Comparison of ENCODE assay signal across 14 cellular contexts in genomic region chr7:11193888-11194287, GRCh38.
DNase-seq lines count a peak whose midpoint lies in the region; ATAC-seq and TF ChIP-seq lines count a peak whose summit lies in the region.
"Had no signal": no experiment of that assay in that cellular context is flagged by ENCODE, and none has a peak within 500 bp of the region (broad histone marks: within the 10 kb centered on the region; RNA-seq: fewer than 3 reads in every experiment).

No MANE protein-coding gene starts in this region.

- H3K4me1 ChIP-seq in NT2/D1 (ENCODE audit: insufficient read depth, insufficient read length) (no peaks in the 10 kb centered on the region), left lung (peaks cover 0 to 3% of the 10 kb centered on the region in 2 donors), smooth muscle cell (ENCODE audit: low read depth) (peaks cover 34% of the 10 kb centered on the region)

- peak overlapping the region; percentile 57 for H3K9ac ChIP-seq in NT2/D1 (ENCODE audit: insufficient read length, low read depth)
- H3K9ac ChIP-seq in smooth muscle cell (ENCODE audit: low read depth) = no peak overlapping the region

- TF ChIP-seq CTCF in left lung (IDR thresholded peaks at IDR 0.05) = no peak
- no peak for TF ChIP-seq CTCF in smooth muscle cell (IDR thresholded peaks at IDR 0.05; ENCODE audit: borderline replicate concordance, insufficient read depth, poor library complexity, severe bottlenecking)

- WGBS in smooth muscle cell (ENCODE audit: low lambda C conversion rate) = 81% methylated on average over 2 of the region's 2 CpGs

- peak; percentile 78 for DNase-seq in NCI-H510A treated with DMSO at 0.1 percent for 48 hours (lab: John Stamatoyannopoulos, UW)
- DNase-seq in NCI-H510A (lab: John Stamatoyannopoulos, UW) = no peak
- DNase-seq in NT2/D1 (ENCODE audit: low read depth, low spot score) = no peak
- DNase-seq in left lung = no peak
- DNase-seq in smooth muscle cell (lab: John Stamatoyannopoulos, UW; ENCODE audit: unreplicated experiment) = no peak
- no peak for DNase-seq in NCI-H1105 treated with DMSO at 0.1 percent for 48 hours (lab: John Stamatoyannopoulos, UW)
- DNase-seq in DMS114 treated with DMSO at 0.1 percent for 48 hours (lab: John Stamatoyannopoulos, UW; ENCODE audit: unreplicated experiment) = no peak
- DNase-seq: activated B cell treated with CpG ODN at 0.5 μM for 24 hours; activated T-cell treated with anti-CD3 and anti-CD28 coated beads, Interleukin-2, amount 50 U/mL, for 1 hour; amniotic stem cell; NCI-H1048; stimulated activated CD4-positive, alpha-beta T cell treated with anti-CD3 and anti-CD28 coated beads, Interleukin-15, amount 100 ng/mL, for 24 hours had no signal

- no peaks in the 10 kb centered on the region for H3F3A ChIP-seq in smooth muscle cell (ENCODE audit: low read depth)

- H3K4me3 ChIP-seq in NT2/D1 (ENCODE audit: insufficient read length, low read depth) (no peak overlapping the region), left lung (no peak overlapping the region), smooth muscle cell (peak overlapping the region; percentile 42)
- H3K4me3 ChIP-seq: GM12878 had no signal

- H3K27ac ChIP-seq in left lung = peak overlapping the region; percentile 13 to 56
- H3K27ac ChIP-seq in smooth muscle cell (ENCODE audit: low read depth) = no peak overlapping the region

- no peaks in the 10 kb centered on the region for H4K20me1 ChIP-seq in smooth muscle cell (ENCODE audit: low read depth)

- ATAC-seq in left lung (peak; percentile 66), GM21737 (IDR thresholded peaks at IDR 0.05; ENCODE audit: unreplicated experiment) (no peak)
- ATAC-seq: GM12878 had no signal

- intact Hi-C loops in left lung (cut with DNase I) = no loop called here

- H2AFZ ChIP-seq in smooth muscle cell (ENCODE audit: low read depth) = peak overlapping the region; percentile 94

- H3K36me3 ChIP-seq in NT2/D1 (ENCODE audit: insufficient read depth, insufficient read length, low read length) (no peaks in the 10 kb centered on the region), left lung (no peaks in the 10 kb centered on the region), smooth muscle cell (ENCODE audit: low read depth) (no peaks in the 10 kb centered on the region)

- H3K27me3 ChIP-seq in NT2/D1 (ENCODE audit: insufficient read depth, insufficient read length) = no peaks in the 10 kb centered on the region
- no peaks in the 10 kb centered on the region for H3K27me3 ChIP-seq in left lung
- no peaks in the 10 kb centered on the region for H3K27me3 ChIP-seq in smooth muscle cell (ENCODE audit: low read depth)

- peak overlapping the region; percentile 84 for H3K4me2 ChIP-seq in smooth muscle cell

- H3K79me2 ChIP-seq in smooth muscle cell (ENCODE audit: low read depth) = no peaks in the 10 kb centered on the region

- peaks cover 1% of the 10 kb centered on the region; the same call in 1 of the 2 replicates for H3K9me3 ChIP-seq in NT2/D1 (ENCODE audit: insufficient read depth, low read length)
- H3K9me3 ChIP-seq in left lung = no peaks in the 10 kb centered on the region
- no peaks in the 10 kb centered on the region for H3K9me3 ChIP-seq in smooth muscle cell (replicated peaks; ENCODE audit: low read depth)
